ENCODE assay signal across 10 cellular contexts in the genomic region with DNA sequence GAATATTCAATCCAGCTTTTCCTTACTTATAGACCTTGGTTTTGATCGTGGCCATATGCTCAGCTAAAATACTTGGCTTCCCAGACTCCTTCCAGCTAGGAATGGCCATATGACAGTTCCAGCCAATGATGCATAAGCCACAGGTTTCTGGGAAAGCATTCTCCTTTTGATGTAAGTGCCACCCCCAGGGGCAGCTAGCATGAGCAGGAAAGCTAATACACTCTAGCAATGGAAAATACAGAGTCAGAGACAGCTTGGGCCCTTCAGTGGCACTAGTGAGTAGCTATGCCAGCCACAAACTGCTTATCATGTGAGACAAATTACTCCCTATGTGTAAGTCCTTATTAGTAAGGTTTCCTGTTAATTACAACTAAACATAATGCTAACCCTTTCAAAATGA. TPM values are rescaled to one million over a fixed set of nuclear protein-coding genes. Genes with fewer than 3 reads are reported as not detected.
DNase-seq lines count a peak whose midpoint lies in the region.
"Had no signal": no experiment of that assay in that cellular context is flagged by ENCODE, and none has a peak within 500 bp of the region (broad histone marks: within the 10 kb centered on the region; RNA-seq: fewer than 3 reads in every experiment).

No MANE protein-coding gene starts in this region.

- in situ Hi-C loops in G401 (cut with HindIII; ENCODE audit: low sequenced_read_pairs), result no loop called here

- H3K27me3 ChIP-seq in skeletal muscle satellite cell (ENCODE audit: control insufficient read depth, insufficient read depth, low read length), result no peaks in the 10 kb centered on the region

- peak overlapping the region; percentile 49 for H3K4me2 ChIP-seq in skeletal muscle satellite cell (ENCODE audit: low read length)

- H3K36me3 ChIP-seq in skeletal muscle satellite cell (ENCODE audit: insufficient read depth, low read length), result peaks cover 18% of the 10 kb centered on the region

- no peak overlapping the region for H3K4me3 ChIP-seq in skeletal muscle satellite cell (ENCODE audit: low read length)

- H3K9me3 ChIP-seq in skeletal muscle satellite cell (replicated peaks; ENCODE audit: low read length), result no peaks in the 10 kb centered on the region

- DNase-seq in NCI-H2171 treated with DMSO at 0.1 percent for 48 hours (lab: John Stamatoyannopoulos, UW), result peak; percentile 33
- DNase-seq in NCI-H2171 (lab: John Stamatoyannopoulos, UW), result no peak
- peak; percentile 71 for DNase-seq in NCI-H524 treated with DMSO at 0.1 percent for 48 hours (lab: John Stamatoyannopoulos, UW)
- DNase-seq in astrocyte of the hippocampus (ENCODE audit: low read depth, low spot score), result peak; percentile 68
- DNase-seq in cerebellar nuclear complex (lab: John Stamatoyannopoulos, UW), result no peak
- no peak for DNase-seq in NCI-H2081 (lab: John Stamatoyannopoulos, UW)
- no peak for DNase-seq in G401 (ENCODE audit: low spot score)
- DNase-seq: activated gamma-delta T cell had no signal

- H3K4me1 ChIP-seq in skeletal muscle satellite cell (ENCODE audit: control insufficient read depth, insufficient read depth, low read length), result peaks cover 63% of the 10 kb centered on the region

- H3K9ac ChIP-seq in skeletal muscle satellite cell (ENCODE audit: low read depth, low read length), result peak overlapping the region; percentile 27

RNA-seq across cellular contexts. Expression of a gene that starts 26.7 kb away (rescaled TPM):
- total RNA-seq in skeletal muscle satellite cell (2012; rRNA removed), result 17.3 and 21.0 TPM in 2 replicates
- total RNA-seq in G401 (2014; rRNA removed; shearing (Covaris generic)), result 9.7 and 13.9 TPM in 2 replicates

RNA-seq across cellular contexts. Expression of a gene that starts 41.5 kb away (rescaled TPM):
- total RNA-seq in skeletal muscle satellite cell (2012; rRNA removed), result not detected in 2 replicates
- not detected in 2 replicates for total RNA-seq in G401 (2014; rRNA removed; shearing (Covaris generic))
- total RNA-seq: A172 had no signal

Comparison
In these comparisons a context has a peak if more than half of its experiments do, and no peak if none do; other contexts are left out.
1. DNase-seq: peak in NCI-H2171 treated with DMSO at 0.1 percent for 48 hours (single experiment), NCI-H524 treated with DMSO at 0.1 percent for 48 hours (single experiment) and astrocyte of the hippocampus (single experiment); none in NCI-H2171 (single experiment), cerebellar nuclear complex (0 of 2), NCI-H2081 (0 of 2) and G401 (single experiment).